In genomic region chr21:33262921-33263320, GRCh38 we compare ENCODE assay signal across 25 cellular contexts. TPM values are rescaled to one million over a fixed set of nuclear protein-coding genes. Genes with fewer than 3 reads are reported as not detected.
DNase-seq lines count a peak whose midpoint lies in the region; ATAC-seq, FAIRE-seq and TF ChIP-seq lines count a peak whose summit lies in the region.
"Had no signal": no experiment of that assay in that cellular context is flagged by ENCODE, and none has a peak within 500 bp of the region (broad histone marks: within the 10 kb centered on the region; RNA-seq: fewer than 3 reads in every experiment).

No MANE protein-coding gene starts in this region.

- no peaks in the 10 kb centered on the region for H3K9me3 Mint-ChIP-seq in natural killer cell
- no peaks in the 10 kb centered on the region for H3K9me3 Mint-ChIP-seq in natural killer cell treated with Interleukin-12 subunit alpha and Interleukin-12 subunit beta and Interleukin-15 and Interleukin-18, amount 100 ng/mL, for 72 hours
- H3K9me3 Mint-ChIP-seq in naive thymus-derived CD4-positive, alpha-beta T cell: peaks cover 0 to 3% (median 0%) of the 10 kb centered on the region in 11 donors
- H3K9me3 Mint-ChIP-seq: CD8-positive, alpha-beta memory T cell had no signal

- H3K36me3 Mint-ChIP-seq in natural killer cell: no peaks in the 10 kb centered on the region
- H3K36me3 Mint-ChIP-seq in natural killer cell treated with Interleukin-12 subunit alpha and Interleukin-12 subunit beta and Interleukin-15 and Interleukin-18, amount 100 ng/mL, for 72 hours: no peaks in the 10 kb centered on the region
- peaks cover 0 to 41% (median 12%) of the 10 kb centered on the region in 5 donors for H3K36me3 Mint-ChIP-seq in naive thymus-derived CD4-positive, alpha-beta T cell

- no peak overlapping the region for H2AFZ ChIP-seq in GM12878 (ENCODE audit: control insufficient read depth, low read depth, low read length)

- H3K27me3 Mint-ChIP-seq in natural killer cell (ENCODE audit: low read depth in 2 of 2): no peaks in the 10 kb centered on the region
- no peaks in the 10 kb centered on the region for H3K27me3 Mint-ChIP-seq in natural killer cell treated with Interleukin-12 subunit alpha and Interleukin-12 subunit beta and Interleukin-15 and Interleukin-18, amount 100 ng/mL, for 72 hours
- no peaks in the 10 kb centered on the region for H3K27me3 Mint-ChIP-seq in naive thymus-derived CD4-positive, alpha-beta T cell
- H3K27me3 Mint-ChIP-seq: CD8-positive, alpha-beta memory T cell had no signal

- CTCF ChIA-PET in GM12878 (lab: Yijun Ruan, JAX): no interaction called here
- CTCF ChIA-PET in naive thymus-derived CD4-positive, alpha-beta T cell (lab: Charles Lee): no interaction called here

- H3K36me3 ChIP-seq in GM12878 (ENCODE audit: control insufficient read depth in 2 of 2, insufficient read depth in 2 of 2, low read length in 1 of 2) (peaks cover 4 to 17% of the 10 kb centered on the region in 2 experiments), small intestine (ENCODE audit: control insufficient read depth in 2 of 2, insufficient read depth in 2 of 2, low read length in 2 of 2) (peaks cover 0 to 9% of the 10 kb centered on the region in 2 donors)
- peaks cover 0 to 27% (median 3%) of the 10 kb centered on the region in 3 experiments for H3K36me3 ChIP-seq in naive thymus-derived CD4-positive, alpha-beta T cell (ENCODE audit: control insufficient read depth in 2 of 3, insufficient read depth in 3 of 3, low read length in 3 of 3)

- H3K4me3 Mint-ChIP-seq in natural killer cell: peak overlapping the region; percentile 49
- no peak overlapping the region for H3K4me3 Mint-ChIP-seq in natural killer cell treated with Interleukin-12 subunit alpha and Interleukin-12 subunit beta and Interleukin-15 and Interleukin-18, amount 100 ng/mL, for 72 hours
- H3K4me3 Mint-ChIP-seq in naive thymus-derived CD4-positive, alpha-beta T cell: peak overlapping the region in 1 of 10 donors; percentile 16

- H4K20me1 ChIP-seq in GM12878 (ENCODE audit: control insufficient read depth, insufficient read depth): no peaks in the 10 kb centered on the region

- peak overlapping the region in 1 of 2 donors; percentile 64 for H3K27ac Mint-ChIP-seq in natural killer cell
- no peak overlapping the region for H3K27ac Mint-ChIP-seq in natural killer cell treated with Interleukin-12 subunit alpha and Interleukin-12 subunit beta and Interleukin-15 and Interleukin-18, amount 100 ng/mL, for 72 hours
- H3K27ac Mint-ChIP-seq in naive thymus-derived CD4-positive, alpha-beta T cell: peak overlapping the region in 5 of 9 donors; percentile 36 to 60 (median 45)

- peaks cover 22% of the 10 kb centered on the region for H3K79me2 ChIP-seq in GM12878 (ENCODE audit: control insufficient read depth, insufficient read depth, low read length)

- WGBS in GM12878 (ENCODE audit: insufficient coverage, insufficient replicate concordance, low lambda C conversion rate, missing lambda C conversion rate): 98% methylated on average over 11 of the region's 11 CpGs
- 93 to 96% (median 94%) methylated on average over 11 of the region's 11 CpGs for WGBS in small intestine, 3 donors

- in situ Hi-C loops in GM12878 (cut with MboI) (loop anchor here (25.0 kb wide), 1 partner anchor 1599 kb away; no protein-coding TSS in a partner anchor), G401 (cut with HindIII; ENCODE audit: low sequenced_read_pairs) (no loop called here)

- intact Hi-C loops in natural killer cell (cut with micrococcal nuclease) (loop anchor here (10.0 kb wide), 1 partner anchor 52 kb away; no protein-coding TSS in a partner anchor), GM12878 (cut with micrococcal nuclease; ENCODE audit: unreplicated experiment) (no loop called here)
- intact Hi-C loops in naive thymus-derived CD4-positive, alpha-beta T cell (cut with micrococcal nuclease): loop anchor here in 1 of 2 donors (10.0 kb wide), 1 partner anchor 102 kb away; no protein-coding TSS in a partner anchor

- SMC1A ChIA-PET in GM12878 (lab: Charles Lee; ENCODE audit: uncharacterized antibody, unreplicated experiment): interaction anchor here (0.9 to 1.5 kb wide), 4 partner anchors 13 to 108 kb away, joined by 4 read pairs; no protein-coding TSS in a partner anchor

- DNase-seq in natural killer cell (peak; percentile 4), GM12878 (ENCODE audit: low read depth, low spot score) (no peak), G401 (ENCODE audit: low spot score) (no peak), small intestine (no peak)
- DNase-seq in natural killer cell treated with Interleukin-12 subunit alpha and Interleukin-12 subunit beta and Interleukin-15 and Interleukin-18, amount 100 ng/mL, for 72 hours (ENCODE audit: low spot score): no peak
- DNase-seq in naive thymus-derived CD4-positive, alpha-beta T cell: no peak
- DNase-seq in activated T-cell treated with anti-CD3 and anti-CD28 coated beads, Interleukin-2, amount 50 U/mL, for 48 hours: no peak
- no peak for DNase-seq in stimulated activated naive CD8-positive, alpha-beta T cell treated with anti-CD3 and anti-CD28 coated beads, Interleukin-15, Interleukin-2, amounts not matched to agents 100 U/mL and 50 U/mL, for 24 hours
- DNase-seq: C1 segment of cervical spinal cord; CD8-positive, alpha-beta memory T cell; DMS 273 treated with DMSO at 0.1 percent for 48 hours; DMS79; HCEC 1CT; NCI-H1092; NCI-H1417 treated with DMSO at 0.1 percent for 48 hours; NCI-H1694 treated with DMSO at 0.1 percent for 48 hours; NCI-H2081; NCI-H2227 treated with DMSO at 0.1 percent for 48 hours; NCI-H69; Right ventricle myocardium superior; RPMI8226 had no signal

- H3K27ac ChIP-seq in GM12878 (ENCODE audit: control insufficient read depth, insufficient read depth) (no peak overlapping the region), small intestine (ENCODE audit: low read depth in 1 of 2, low read length in 1 of 2) (no peak overlapping the region)
- H3K27ac ChIP-seq in naive thymus-derived CD4-positive, alpha-beta T cell (ENCODE audit: low read depth, low read length): no peak overlapping the region
- H3K27ac ChIP-seq: SJSA1 had no signal

- H3K27me3 ChIP-seq in GM12878 (replicated peaks in 1 of 2; ENCODE audit: control insufficient read depth in 2 of 2, insufficient read depth in 2 of 2, low read length in 1 of 2) (no peaks in the 10 kb centered on the region), small intestine (ENCODE audit: control insufficient read depth in 2 of 2, insufficient read depth in 2 of 2, low read length in 2 of 2) (no peaks in the 10 kb centered on the region)
- H3K27me3 ChIP-seq in naive thymus-derived CD4-positive, alpha-beta T cell (ENCODE audit: control insufficient read depth in 2 of 2, insufficient read depth in 2 of 2, low read length in 2 of 2): no peaks in the 10 kb centered on the region
- H3K27me3 ChIP-seq: SJSA1 had no signal

- TF ChIP-seq CTCF in natural killer cell (IDR thresholded peaks at IDR 0.05): no peak
- no peak for TF ChIP-seq CTCF in GM12878 (IDR thresholded peaks at IDR 0.05 in 2 of 3, conservative IDR thresholded peaks at IDR 0.05 in 1 of 3; ENCODE audit: control insufficient read depth in 2 of 3, extremely low read depth in 1 of 3, insufficient read depth in 1 of 3, low read depth in 3 of 3, low read length in 3 of 3)

- H3K4me1 Mint-ChIP-seq in natural killer cell: peaks cover 62 to 65% of the 10 kb centered on the region in 2 donors
- peaks cover 35 to 40% of the 10 kb centered on the region in 2 donors for H3K4me1 Mint-ChIP-seq in natural killer cell treated with Interleukin-12 subunit alpha and Interleukin-12 subunit beta and Interleukin-15 and Interleukin-18, amount 100 ng/mL, for 72 hours (ENCODE audit: low read depth in 2 of 2)
- H3K4me1 Mint-ChIP-seq in naive thymus-derived CD4-positive, alpha-beta T cell: peaks cover 22 to 82% (median 54%) of the 10 kb centered on the region in 7 donors

- POLR2A ChIA-PET in GM12878 (lab: Charles Lee): interaction anchor here (0.6 to 1.3 kb wide), 3 partner anchors 26 to 746 kb away, joined by 4 to 7 read pairs (median 5); no protein-coding TSS in a partner anchor
- POLR2A ChIA-PET in naive thymus-derived CD4-positive, alpha-beta T cell (lab: Charles Lee): interaction anchor here (0.6 to 2.6 kb wide), 3 partner anchors 32 to 304 kb away, joined by 6 to 8 read pairs (median 7); no protein-coding TSS in a partner anchor

- peak; percentile 6; the same call in 1 of the 2 replicates for TF ChIP-seq POLR2A in GM12878 (IDR thresholded peaks at IDR 0.05; ENCODE audit: low read depth, low read length)

- H3K9me3 ChIP-seq in GM12878 (replicated peaks; ENCODE audit: control insufficient read depth, insufficient read depth, low read length) (no peaks in the 10 kb centered on the region; the same call in 2 of the 3 replicates), small intestine (ENCODE audit: control insufficient read depth, low read depth) (no peaks in the 10 kb centered on the region)
- H3K9me3 ChIP-seq in naive thymus-derived CD4-positive, alpha-beta T cell (ENCODE audit: control insufficient read depth in 2 of 3, low read length in 3 of 3): no peaks in the 10 kb centered on the region
- H3K9me3 ChIP-seq: SJSA1 had no signal

- no peak for TF ChIP-seq RAD21 in GM12878 (IDR thresholded peaks at IDR 0.05; ENCODE audit: insufficient read depth, low read depth, low read length)

- no peak overlapping the region for H3K4me3 ChIP-seq in GM12878
- H3K4me3 ChIP-seq in naive thymus-derived CD4-positive, alpha-beta T cell (ENCODE audit: low read length): no peak overlapping the region
- no peak overlapping the region for H3K4me3 ChIP-seq in small intestine (ENCODE audit: low read depth in 1 of 2, low read length in 2 of 2)
- H3K4me3 ChIP-seq: SJSA1 had no signal

- RAD21 ChIA-PET in GM12878 (lab: Charles Lee; ENCODE audit: unreplicated experiment): interaction anchor here (1.6 kb wide), 1 partner anchor 98 kb away, joined by 7 read pairs; no protein-coding TSS in a partner anchor

- FAIRE-seq in GM12878 (lab: Jason Lieb, UNC) (no peak), small intestine (lab: Jason Lieb, UNC) (no peak)
- FAIRE-seq: A204.1, GM19239, H1 had no signal

- no TSS peak for BruUV-seq in GM12878 (replicated peaks; lab: Mats Ljungman, UMichigan)

- no peak for TF ChIP-seq EP300 in GM12878 (IDR thresholded peaks at IDR 0.05; ENCODE audit: borderline replicate concordance in 1 of 2, control insufficient read depth in 1 of 2, low read depth in 2 of 2, low read length in 2 of 2)

- H3K9ac ChIP-seq in GM12878 (ENCODE audit: control insufficient read depth, insufficient read depth, low read length): no peak overlapping the region

- H3K4me1 ChIP-seq in GM12878 (ENCODE audit: control insufficient read depth, insufficient read depth, low read length): peaks cover 9% of the 10 kb centered on the region
- H3K4me1 ChIP-seq in naive thymus-derived CD4-positive, alpha-beta T cell (ENCODE audit: control insufficient read depth in 2 of 2, insufficient read depth in 2 of 2, low read length in 2 of 2): peaks cover 25 to 41% of the 10 kb centered on the region in 2 donors
- peaks cover 3 to 8% of the 10 kb centered on the region in 2 donors for H3K4me1 ChIP-seq in small intestine (ENCODE audit: control insufficient read depth in 2 of 2, insufficient read depth in 1 of 2, low read depth in 1 of 2, low read length in 1 of 2)

- no peak overlapping the region for H3K4me2 ChIP-seq in GM12878 (ENCODE audit: control insufficient read depth, insufficient read depth)

- ATAC-seq in natural killer cell (no peak), GM12878 (no peak)
- ATAC-seq in natural killer cell treated with Interleukin-12 subunit alpha and Interleukin-12 subunit beta and Interleukin-15 and Interleukin-18, amount 100 ng/mL, for 72 hours: no peak
- ATAC-seq in naive thymus-derived CD4-positive, alpha-beta T cell: no peak
- no peak for ATAC-seq in stimulated activated naive CD8-positive, alpha-beta T cell treated with anti-CD3 and anti-CD28 coated beads, Interleukin-15, Interleukin-2, amounts not matched to agents 100 U/mL and 50 U/mL, for 24 hours

RNA-seq across cellular contexts. Expression of gene IL10RB, which starts 3.2 kb away (rescaled TPM):
- total RNA-seq in natural killer cell (10 to 100 TPM; 18.4 to 27.8 (median 27.3) TPM), GM12878 (2014; rRNA removed) (37.3 and 44.5 TPM in 2 replicates), GM12878 (2014; rRNA removed; fragmentation: Illumina TruSeq; extraction: Trizol) (30.0 and 32.4 TPM in 2 replicates), GM12878 (2021) (22.7 and 26.9 TPM in 2 replicates)
- total RNA-seq in natural killer cell treated with Interleukin-12 subunit alpha and Interleukin-12 subunit beta and Interleukin-15 and Interleukin-18, amount 100 ng/mL, for 72 hours: 10 to 100 TPM; 19.9 to 22.2 TPM
- total RNA-seq in GM12878 (2013; cell fraction: nucleolus; rRNA removed): 35.3 and 38.4 TPM in 2 replicates
- 28.8 TPM for polyA plus RNA-seq in GM12878 (2011; ENCODE audit: low read depth)
- polyA plus RNA-seq in GM12878 (2011; rRNA removed) (31.4 and 37.4 TPM in 2 replicates), GM12878 (2014; fragmentation: Illumina TruSeq; extraction: Trizol) (27.3 and 37.5 TPM in 2 replicates), GM12878 (2014; fragmentation: Nextera tagmentation; extraction: Ambion mirVana) (10 to 100 TPM; 15.0 to 23.3 TPM), GM12878 (2014; rRNA removed) (27.2 and 31.1 TPM in 2 replicates), GM12878 (2016; fragmentation: Nextera tagmentation; extraction: Ambion mirVana) (10 to 100 TPM; 49.8 to 55.1 TPM), small intestine (10 to 100 TPM; 30.9 to 46.7 (median 41.2) TPM)
- 32.9 and 43.8 TPM in 2 replicates for polyA plus RNA-seq in GM12878 (2011; cell fraction: cytosol; rRNA removed)
- 13.2 and 14.8 TPM in 2 replicates for polyA plus RNA-seq in GM12878 (2011; cell fraction: nucleus; rRNA removed)
- polyA plus RNA-seq in GM12878 (2012): 30.3 and 41.4 TPM in 2 replicates
- polyA minus RNA-seq in GM12878 (2011; rRNA and poly(A)+ RNA removed): 43.3 and 51.9 TPM in 2 replicates
- 15.5 and 18.2 TPM in 2 replicates for polyA minus RNA-seq in GM12878 (2011; cell fraction: cytosol; rRNA and poly(A)+ RNA removed)
- polyA minus RNA-seq in GM12878 (2011; cell fraction: nucleus; rRNA and poly(A)+ RNA removed): 8.2 and 10.6 TPM in 2 replicates
- total RNA-seq in naive thymus-derived CD4-positive, alpha-beta T cell: 10 to 100 TPM; 17.6 to 35.0 (median 27.2) TPM
- 10 to 100 TPM; 47.2 to 51.4 TPM for polyA plus RNA-seq in naive thymus-derived CD4-positive, alpha-beta T cell
- total RNA-seq in G401 (2014; rRNA removed; shearing (Covaris generic)): 16.6 and 16.7 TPM in 2 replicates

RNA-seq across cellular contexts. Expression of gene IFNAR2, which starts 33.2 kb away (rescaled TPM):
- total RNA-seq in natural killer cell (100 to 1,000 TPM in 1 of 3 donors, 10 to 100 TPM in 2; 65.4 to 105 (median 70.9) TPM), GM12878 (2014; rRNA removed) (13.6 and 15.9 TPM in 2 replicates), GM12878 (2014; rRNA removed; fragmentation: Illumina TruSeq; extraction: Trizol) (17.8 and 20.4 TPM in 2 replicates), GM12878 (2021) (57.7 and 64.7 TPM in 2 replicates)
- total RNA-seq in natural killer cell treated with Interleukin-12 subunit alpha and Interleukin-12 subunit beta and Interleukin-15 and Interleukin-18, amount 100 ng/mL, for 72 hours: 10 to 100 TPM; 16.9 to 17.6 TPM
- total RNA-seq in GM12878 (2013; cell fraction: nucleolus; rRNA removed): 126 and 141 TPM in 2 replicates
- polyA plus RNA-seq in GM12878 (2011; ENCODE audit: low read depth): 70.8 TPM
- polyA plus RNA-seq in GM12878 (2011; rRNA removed) (99.7 and 143 TPM in 2 replicates), GM12878 (2014; fragmentation: Illumina TruSeq; extraction: Trizol) (76.6 and 99.0 TPM in 2 replicates), GM12878 (2014; fragmentation: Nextera tagmentation; extraction: Ambion mirVana) (10 to 100 TPM in 1 of 2 experiments, 1 to 10 TPM in 1; 8.5 to 23.3 TPM), GM12878 (2014; rRNA removed) (29.1 and 51.4 TPM in 2 replicates), GM12878 (2016; fragmentation: Nextera tagmentation; extraction: Ambion mirVana) (10 to 100 TPM; 66.1 to 67.4 TPM), small intestine (10 to 100 TPM in 2 of 3 donors, 1 to 10 TPM in 1; 4.9 to 15.8 (median 12.7) TPM)
- 30.3 and 40.8 TPM in 2 replicates for polyA plus RNA-seq in GM12878 (2011; cell fraction: cytosol; rRNA removed)
- 41.7 and 46.0 TPM in 2 replicates for polyA plus RNA-seq in GM12878 (2011; cell fraction: nucleus; rRNA removed)
- 47.7 and 70.7 TPM in 2 replicates for polyA plus RNA-seq in GM12878 (2012)
- polyA minus RNA-seq in GM12878 (2011; rRNA and poly(A)+ RNA removed): 41.2 and 93.3 TPM in 2 replicates
- 18.4 and 19.6 TPM in 2 replicates for polyA minus RNA-seq in GM12878 (2011; cell fraction: cytosol; rRNA and poly(A)+ RNA removed)
- 16.2 and 23.5 TPM in 2 replicates for polyA minus RNA-seq in GM12878 (2011; cell fraction: nucleus; rRNA and poly(A)+ RNA removed)
- 10 to 100 TPM; 44.9 to 85.8 (median 60.8) TPM for total RNA-seq in naive thymus-derived CD4-positive, alpha-beta T cell
- 10 to 100 TPM; 77.3 to 90.2 TPM for polyA plus RNA-seq in naive thymus-derived CD4-positive, alpha-beta T cell
- total RNA-seq in G401 (2014; rRNA removed; shearing (Covaris generic)): 3.3 and 6.8 TPM in 2 replicates

Comparison
In these comparisons a context has a peak if more than half of its experiments do, and no peak if none do; other contexts are left out.
1. H3K27ac Mint-ChIP-seq: peak in naive thymus-derived CD4-positive, alpha-beta T cell (5 of 9); none in natural killer cell treated with Interleukin-12 subunit alpha and Interleukin-12 subunit beta and Interleukin-15 and Interleukin-18, amount 100 ng/mL, for 72 hours (0 of 2).